In the genomic region with DNA sequence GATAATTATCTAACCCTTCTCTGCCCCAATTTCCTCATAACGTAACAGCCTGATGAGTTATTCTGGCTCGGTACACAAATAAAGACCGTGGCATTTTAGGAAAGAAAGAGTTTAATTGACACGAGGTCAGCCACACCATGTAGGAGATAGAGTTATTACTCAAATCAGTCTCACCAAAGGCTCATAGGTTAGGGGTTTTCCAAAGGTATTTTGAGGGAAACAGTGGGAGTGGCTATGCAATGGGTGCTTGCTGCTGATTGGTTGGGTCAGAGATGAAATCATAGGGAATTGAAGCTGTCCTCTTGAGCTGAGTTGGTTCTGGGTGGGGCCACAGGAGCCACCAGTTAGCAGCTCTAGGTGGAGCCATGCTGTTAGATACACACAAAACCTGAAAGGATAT, we compare ENCODE assay signal across 12 cellular contexts.
A peak's percentile ranks its signal among the peaks of the same experiment; 100 is the strongest.
DNase-seq lines count a peak whose midpoint lies in the region; ATAC-seq, FAIRE-seq and TF ChIP-seq lines count a peak whose summit lies in the region.
"Had no signal": no experiment of that assay in that cellular context is flagged by ENCODE, and none has a peak within 500 bp of the region (broad histone marks: within the 10 kb centered on the region; RNA-seq: fewer than 3 reads in every experiment).

No MANE protein-coding gene starts in this region.

- no peaks in the 10 kb centered on the region for H3K9me3 ChIP-seq in endodermal cell (ENCODE audit: control insufficient read depth, low read length)

- no peak for DNase-seq in activated CD4-positive, CD25-positive, alpha-beta regulatory T cell treated with anti-CD3 and anti-CD28 coated beads, Interleukin-2, amount 50 U/mL, for 72 hours
- DNase-seq in endodermal cell (peak; percentile 64), NCI-H1436 treated with DMSO at 0.1 percent for 48 hours (lab: John Stamatoyannopoulos, UW) (no peak), D721Med (ENCODE audit: insufficient read length, low spot score) (no peak)
- DNase-seq: NCI-H2171, PC-3, T-helper 1 cell had no signal

- no peaks in the 10 kb centered on the region for H3K36me3 Mint-ChIP-seq in endodermal cell (ENCODE audit: low read depth)

- peak; percentile 43 to 48 for ATAC-seq in activated CD4-positive, CD25-positive, alpha-beta regulatory T cell treated with anti-CD3 and anti-CD28 coated beads, Interleukin-2, amount 50 U/mL, for 24 hours
- ATAC-seq in GM19463 (IDR thresholded peaks at IDR 0.05; ENCODE audit: unreplicated experiment), result peak; percentile 73
- peak; percentile 56 for ATAC-seq in HG03280 (IDR thresholded peaks at IDR 0.05; ENCODE audit: unreplicated experiment)
- ATAC-seq in HG03196 (IDR thresholded peaks at IDR 0.05; ENCODE audit: unreplicated experiment), result no peak
- ATAC-seq: PC-3 had no signal

- no peak overlapping the region for H3K4me3 Mint-ChIP-seq in endodermal cell

- H3K27ac ChIP-seq in endodermal cell (ENCODE audit: low read depth, low read length), result no peak overlapping the region
- H3K27ac ChIP-seq: parathyroid adenoma had no signal

- H3K4me3 ChIP-seq in endodermal cell (ENCODE audit: low read length), result no peak overlapping the region

- no peaks in the 10 kb centered on the region for H3K9me3 Mint-ChIP-seq in endodermal cell

- TF ChIP-seq CTCF in endodermal cell (conservative IDR thresholded peaks at IDR 0.05) (no peak), D721Med (IDR thresholded peaks at IDR 0.05; ENCODE audit: insufficient read depth, missing control alignments) (no peak)

- H3K27me3 Mint-ChIP-seq in endodermal cell (ENCODE audit: insufficient read depth), result no peaks in the 10 kb centered on the region

- H3K27ac Mint-ChIP-seq in endodermal cell, result no peak overlapping the region

- FAIRE-seq in D721Med (lab: Jason Lieb, UNC), result no peak

- H3K4me1 ChIP-seq in endodermal cell (ENCODE audit: control insufficient read depth, insufficient read depth, low read length), result no peaks in the 10 kb centered on the region
- H3K4me1 ChIP-seq: parathyroid adenoma had no signal

- 95 to 100% methylated on average over 1 to 4 of the region's 4 CpGs for WGBS in endodermal cell (ENCODE audit: insufficient coverage in 1 of 2, insufficient read length in 1 of 2), 2 experiments

- H3K9ac ChIP-seq in endodermal cell (ENCODE audit: extremely low read depth, low read length, poor library complexity, severe bottlenecking), result no peak overlapping the region
- H3K9ac ChIP-seq: parathyroid adenoma had no signal

- no peaks in the 10 kb centered on the region for H3K36me3 ChIP-seq in endodermal cell (ENCODE audit: control insufficient read depth, insufficient read depth, low read length)

- H3K4me1 Mint-ChIP-seq in endodermal cell, result peaks cover 8% of the 10 kb centered on the region

- no peaks in the 10 kb centered on the region for H3K27me3 ChIP-seq in endodermal cell (ENCODE audit: control insufficient read depth, insufficient read depth, low read length, poor library complexity, severe bottlenecking)
